In genomic region chr10:86288695-86289576, GRCh38 we compare ENCODE assay signal across 12 cellular contexts.
"Had no signal": no experiment of that assay in that cellular context is flagged by ENCODE, and none has a peak within 500 bp of the region (broad histone marks: within the 10 kb centered on the region; RNA-seq: fewer than 3 reads in every experiment).

No MANE protein-coding gene starts in this region.

- H3K36me3 ChIP-seq: breast epithelium, heart right ventricle, left ventricle myocardium inferior, pancreas, tibial nerve had no signal

- H3K9me3 Mint-ChIP-seq: activated T-cell treated with anti-CD3 and anti-CD28 coated beads, Interleukin-2, amount 50 U/mL, for 4 hours; nephron progenitor cell had no signal

- H3K4me3 ChIP-seq: breast epithelium, heart right ventricle, left ventricle myocardium inferior, pancreas, tibial nerve had no signal

- H3K4me3 Mint-ChIP-seq: activated CD4-positive, alpha-beta T cell treated with anti-CD3 and anti-CD28 coated beads for 36 hours; activated T-cell treated with anti-CD3 and anti-CD28 coated beads, Interleukin-2, amount 50 U/mL, for 4 hours; nephron progenitor cell had no signal

- H3K9me3 ChIP-seq: breast epithelium, heart right ventricle, left ventricle myocardium inferior, pancreas, tibial nerve had no signal

- H3K4me1 Mint-ChIP-seq: activated CD4-positive, alpha-beta T cell treated with anti-CD3 and anti-CD28 coated beads for 36 hours; nephron progenitor cell had no signal

- DNase-seq: activated CD4-positive, alpha-beta T cell treated with anti-CD3 and anti-CD28 coated beads for 36 hours; activated T-cell treated with anti-CD3 and anti-CD28 coated beads, Interleukin-2, amount 50 U/mL, for 4 hours; aorta; foreskin melanocyte; heart right ventricle; left ventricle myocardium inferior; mesenchymal stem cell; nephron progenitor cell had no signal

- H3K4me1 ChIP-seq: breast epithelium, heart right ventricle, left ventricle myocardium inferior, pancreas, tibial nerve had no signal

- H3K27me3 ChIP-seq: heart right ventricle, pancreas, tibial nerve had no signal

- H3K27ac ChIP-seq: breast epithelium, heart right ventricle, left ventricle myocardium inferior, pancreas, tibial nerve, VCaP had no signal

- H3K27ac Mint-ChIP-seq: activated CD4-positive, alpha-beta T cell treated with anti-CD3 and anti-CD28 coated beads for 36 hours; nephron progenitor cell had no signal
